12 cellular contexts compared by ENCODE assay signal in the genomic region with DNA sequence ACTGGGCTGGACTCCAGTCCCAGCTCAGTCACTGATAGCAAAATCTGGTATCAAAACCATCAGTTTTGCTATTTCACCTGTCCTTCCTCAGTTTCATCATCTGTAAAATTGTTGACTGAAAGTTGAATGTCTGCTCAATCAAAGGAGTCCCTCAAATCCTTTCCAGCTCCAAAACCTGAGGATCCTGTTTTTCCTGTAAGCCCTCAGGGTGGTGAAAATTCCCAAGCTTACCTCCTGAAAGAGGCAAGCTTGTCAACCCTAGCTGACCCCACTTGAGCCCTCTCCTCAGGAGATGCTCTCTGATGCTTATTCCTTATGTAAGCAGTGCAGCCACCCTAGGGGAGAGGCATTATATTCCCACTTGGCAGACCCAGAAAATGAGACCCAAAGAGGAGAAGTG.
DNase-seq lines count a peak whose midpoint lies in the region; ATAC-seq and TF ChIP-seq lines count a peak whose summit lies in the region.
"Had no signal": no experiment of that assay in that cellular context is flagged by ENCODE, and none has a peak within 500 bp of the region (broad histone marks: within the 10 kb centered on the region; RNA-seq: fewer than 3 reads in every experiment).

No MANE protein-coding gene starts in this region.

- no peak overlapping the region for H3K9ac ChIP-seq in IMR-90 (ENCODE audit: low read depth, low read length)
- H3K9ac ChIP-seq in PC-3 (ENCODE audit: low read length), result no peak overlapping the region

- H3K36me3 Mint-ChIP-seq in GM23338 (ENCODE audit: low read depth), result no peaks in the 10 kb centered on the region
- H3K36me3 Mint-ChIP-seq in CD4-positive, alpha-beta T cell (ENCODE audit: low read depth), result no peaks in the 10 kb centered on the region

- no peak overlapping the region for H4K5ac ChIP-seq in IMR-90 (ENCODE audit: low read depth, low read length)

- H3K9me3 ChIP-seq in IMR-90 (ENCODE audit: control insufficient read depth, insufficient read depth, low read length), result no peaks in the 10 kb centered on the region
- no peaks in the 10 kb centered on the region for H3K9me3 ChIP-seq in PC-3 (ENCODE audit: low read length)
- no peaks in the 10 kb centered on the region for H3K9me3 ChIP-seq in CD4-positive, alpha-beta T cell (ENCODE audit: control insufficient read depth, low read length)

- TF ChIP-seq CTCF in GM23338 (conservative IDR thresholded peaks at IDR 0.05; ENCODE audit: low read depth in 2 of 2) (no peak), IMR-90 (conservative IDR thresholded peaks at IDR 0.05; ENCODE audit: low read depth, low read length) (no peak), PC-3 (conservative IDR thresholded peaks at IDR 0.05; ENCODE audit: low read depth, low read length) (no peak)
- TF ChIP-seq CTCF in CD4-positive, alpha-beta T cell (IDR thresholded peaks at IDR 0.05), result no peak

- no peak overlapping the region for H3K23ac ChIP-seq in IMR-90 (ENCODE audit: low read depth, low read length)

- H3K56ac ChIP-seq in IMR-90 (ENCODE audit: extremely low read depth, insufficient read depth, low read length), result no peak overlapping the region

- H3K4me1 Mint-ChIP-seq in GM23338, result peaks cover 61% of the 10 kb centered on the region
- H3K4me1 Mint-ChIP-seq in CD4-positive, alpha-beta T cell (ENCODE audit: low read depth), result no peaks in the 10 kb centered on the region

- no peak overlapping the region for H3K4ac ChIP-seq in IMR-90 (ENCODE audit: low read depth, low read length)

- H4K8ac ChIP-seq in IMR-90 (ENCODE audit: low read depth in 2 of 2, low read length in 2 of 2), result no peak overlapping the region

- H3K9me1 ChIP-seq in IMR-90 (ENCODE audit: insufficient read depth, low read length), result peaks cover 6% of the 10 kb centered on the region; the same call in 1 of the 2 replicates

- peaks cover 45% of the 10 kb centered on the region for H3K4me1 ChIP-seq in GM23338 (ENCODE audit: insufficient read depth)
- H3K4me1 ChIP-seq in IMR-90 (ENCODE audit: control insufficient read depth, insufficient read depth, low read length), result peaks cover 18% of the 10 kb centered on the region
- peaks cover 24% of the 10 kb centered on the region for H3K4me1 ChIP-seq in PC-3 (ENCODE audit: insufficient read depth, low read length)

- H3K27me3 ChIP-seq in GM23338 (ENCODE audit: insufficient read depth) (no peaks in the 10 kb centered on the region), IMR-90 (ENCODE audit: control insufficient read depth, insufficient read depth, low read length) (no peaks in the 10 kb centered on the region), PC-3 (ENCODE audit: low read length) (no peaks in the 10 kb centered on the region)
- no peaks in the 10 kb centered on the region for H3K27me3 ChIP-seq in CD4-positive, alpha-beta T cell (ENCODE audit: control insufficient read depth, insufficient read depth, low read length)

- no peaks in the 10 kb centered on the region for H3K79me1 ChIP-seq in IMR-90 (ENCODE audit: low read depth in 1 of 2, low read length in 2 of 2)

- H3K9me3 Mint-ChIP-seq in GM23338, result no peaks in the 10 kb centered on the region
- no peaks in the 10 kb centered on the region for H3K9me3 Mint-ChIP-seq in CD4-positive, alpha-beta T cell

- H3K27ac ChIP-seq in GM23338 (ENCODE audit: low read depth) (no peak overlapping the region), IMR-90 (ENCODE audit: insufficient read depth, low read length) (no peak overlapping the region), PC-3 (ENCODE audit: low read length) (no peak overlapping the region)
- no peak overlapping the region for H3K27ac ChIP-seq in CD4-positive, alpha-beta T cell (ENCODE audit: low read depth, low read length)

- no peak overlapping the region for H3K4me3 ChIP-seq in GM23338
- H3K4me3 ChIP-seq in IMR-90 (ENCODE audit: insufficient read depth, low read depth, low read length), result no peak overlapping the region
- no peak overlapping the region for H3K4me3 ChIP-seq in PC-3 (ENCODE audit: low read length)

- TF ChIP-seq POLR2A in IMR-90 (IDR thresholded peaks at IDR 0.05; ENCODE audit: low read depth, low read length), result no peak

- H2BK15ac ChIP-seq in IMR-90 (ENCODE audit: low read depth, low read length), result no peak overlapping the region

- H3K18ac ChIP-seq in IMR-90 (ENCODE audit: low read depth, low read length), result no peak overlapping the region

- H2BK20ac ChIP-seq in IMR-90 (ENCODE audit: low read depth, low read length), result no peak overlapping the region

- no peak overlapping the region for H2AFZ ChIP-seq in GM23338
- no peak overlapping the region for H2AFZ ChIP-seq in IMR-90 (replicated peaks; ENCODE audit: low read length, poor library complexity)
- H2AFZ ChIP-seq in PC-3 (ENCODE audit: low read length), result no peak overlapping the region

- dilution Hi-C loops in IMR-90 (cut with HindIII; ENCODE audit: low sequenced_read_pairs, unreplicated experiment), result no loop called here

- no peak for TF ChIP-seq RAD21 in IMR-90 (IDR thresholded peaks at IDR 0.05; ENCODE audit: low read length)

- POLR2A ChIA-PET in IMR-90 (lab: Charles Lee; ENCODE audit: unreplicated experiment), result no interaction called here
- POLR2A ChIA-PET in PC-3 (lab: Charles Lee; ENCODE audit: unreplicated experiment), result no interaction called here
- POLR2A ChIA-PET in CD4-positive, alpha-beta T cell (lab: Charles Lee), result interaction anchor here (0.8 kb wide), 1 partner anchor 557 kb away, joined by 3 read pairs; no protein-coding TSS in a partner anchor

- H3K27ac Mint-ChIP-seq in GM23338, result no peak overlapping the region
- H3K27ac Mint-ChIP-seq in CD4-positive, alpha-beta T cell, result no peak overlapping the region
- H3K27ac Mint-ChIP-seq: T-helper 17 cell had no signal

- H3K9me2 ChIP-seq in GM23338 (ENCODE audit: insufficient read depth) (no peaks in the 10 kb centered on the region), PC-3 (replicated peaks; ENCODE audit: low read length) (no peaks in the 10 kb centered on the region)

- ATAC-seq in GM23338 (peak; percentile 46), IMR-90 (ENCODE audit: low read depth) (no peak), PC-3 (no peak)
- ATAC-seq in CD4-positive, alpha-beta T cell (ENCODE audit: poor library complexity), result no peak
- ATAC-seq: T-helper 17 cell had no signal

- H3K14ac ChIP-seq in IMR-90 (replicated peaks; ENCODE audit: low read depth, low read length), result 0 out of 2 replicates have a peak overlapping the region, but pooled peaks have one; percentile 5

- H3K27me3 Mint-ChIP-seq in GM23338 (ENCODE audit: insufficient read depth, low read depth, poor library complexity), result peaks cover 7% of the 10 kb centered on the region
- H3K27me3 Mint-ChIP-seq in CD4-positive, alpha-beta T cell, result no peaks in the 10 kb centered on the region

- CTCF ChIA-PET in IMR-90 (lab: Yijun Ruan, JAX) (interaction anchor here (0.8 kb wide), 1 partner anchor 316 kb away, joined by 3 read pairs; no protein-coding TSS in a partner anchor), PC-3 (lab: Charles Lee) (no interaction called here)
- CTCF ChIA-PET in CD4-positive, alpha-beta T cell (lab: Charles Lee), result no interaction called here

- DNase-seq in GM23338 (ENCODE audit: low spot score) (no peak), IMR-90 (no peak), PC-3 (peak; percentile 53), left kidney (ENCODE audit: low read depth, low spot score) (peak; percentile 42), NOMO-1 treated with DMSO at 0.1 percent for 48 hours (lab: John Stamatoyannopoulos, UW; ENCODE audit: unreplicated experiment) (no peak), AML-193 (lab: John Stamatoyannopoulos, UW) (no peak)
- no peak for DNase-seq in CD4-positive, alpha-beta T cell
- DNase-seq: ACHN, DMS79 treated with DMSO at 0.1 percent for 48 hours, NCI-H187 treated with DMSO at 0.1 percent for 48 hours, SIG-M5, T-helper 17 cell had no signal

- no peak overlapping the region for H4K91ac ChIP-seq in IMR-90 (ENCODE audit: insufficient read depth, low read depth, low read length)

- no TSS peak for BruUV-seq in IMR-90 (replicated peaks; lab: Mats Ljungman, UMichigan)
- BruUV-seq in PC-3 (replicated peaks; lab: Mats Ljungman, UMichigan), result no TSS peak

- H3K79me2 ChIP-seq in GM23338 (replicated peaks; ENCODE audit: insufficient read depth), result no peaks in the 10 kb centered on the region
- H3K79me2 ChIP-seq in PC-3 (ENCODE audit: low read length), result no peaks in the 10 kb centered on the region

- intact Hi-C loops in IMR-90 (cut with micrococcal nuclease), result no loop called here
- intact Hi-C loops in PC-3 (cut with micrococcal nuclease), result no loop called here
- intact Hi-C loops in CD4-positive, alpha-beta T cell (cut with DNase I, micrococcal nuclease), result no loop called here

- no peaks in the 10 kb centered on the region for H3K36me3 ChIP-seq in GM23338 (ENCODE audit: insufficient read depth)
- no peaks in the 10 kb centered on the region for H3K36me3 ChIP-seq in IMR-90 (ENCODE audit: control insufficient read depth, insufficient read depth, low read length)
- no peaks in the 10 kb centered on the region for H3K36me3 ChIP-seq in PC-3 (ENCODE audit: low read depth, low read length)

- H2BK120ac ChIP-seq in IMR-90 (ENCODE audit: low read depth, low read length), result no peak overlapping the region

- H2AK9ac ChIP-seq in IMR-90 (replicated peaks; ENCODE audit: low read depth, low read length, poor library complexity), result no peak overlapping the region

- peaks cover 3% of the 10 kb centered on the region; the same call in 1 of the 2 replicates for H3F3A ChIP-seq in GM23338 (replicated peaks; ENCODE audit: low read depth)
- no peaks in the 10 kb centered on the region for H3F3A ChIP-seq in PC-3 (ENCODE audit: low read length, unreplicated experiment)

- no peak overlapping the region for H2BK5ac ChIP-seq in IMR-90 (ENCODE audit: low read depth, low read length, poor library complexity, severe bottlenecking)

- H3K4me2 ChIP-seq in GM23338 (no peak overlapping the region), IMR-90 (ENCODE audit: low read depth, low read length) (no peak overlapping the region), PC-3 (ENCODE audit: low read length) (no peak overlapping the region)

- in situ Hi-C loops in IMR-90 (cut with MboI; ENCODE audit: low sequenced_read_pairs), result no loop called here

- H4K20me1 ChIP-seq in GM23338 (replicated peaks; ENCODE audit: insufficient read depth) (no peaks in the 10 kb centered on the region), IMR-90 (ENCODE audit: insufficient read depth, low read length) (no peaks in the 10 kb centered on the region), PC-3 (ENCODE audit: low read length) (no peaks in the 10 kb centered on the region)

- H2AK5ac ChIP-seq in IMR-90 (ENCODE audit: low read depth, low read length), result no peak overlapping the region

- H3K4me3 Mint-ChIP-seq in GM23338, result no peak overlapping the region
- no peak overlapping the region for H3K4me3 Mint-ChIP-seq in CD4-positive, alpha-beta T cell
- H3K4me3 Mint-ChIP-seq: T-helper 17 cell had no signal

TF ChIP-seq in GM23338, 12 proteins besides CTCF, POLR2A, EP300 and RAD21 (continues in another document):
- TF ChIP-seq CREB1 (CRISPR knock-in tag; IDR thresholded peaks at IDR 0.05; ENCODE audit: low read depth), result no peak
- TF ChIP-seq ZNF331 (CRISPR knock-in tag; IDR thresholded peaks at IDR 0.05; ENCODE audit: low read depth), result no peak
- TF ChIP-seq NANOG (IDR thresholded peaks at IDR 0.05; ENCODE audit: borderline replicate concordance), result no peak

Comparison
In these comparisons a context has a peak if more than half of its experiments do, and no peak if none do; other contexts are left out.
1. DNase-seq: peak in PC-3 (single experiment) and left kidney (single experiment); none in GM23338 (single experiment), IMR-90 (single experiment), NOMO-1 treated with DMSO at 0.1 percent for 48 hours (single experiment), AML-193 (0 of 2) and CD4-positive, alpha-beta T cell (0 of 10).